In genomic region chr4:126051709-126052424, GRCh38 we compare ENCODE assay signal across 11 cellular contexts.
DNase-seq lines count a peak whose midpoint lies in the region; ATAC-seq and TF ChIP-seq lines count a peak whose summit lies in the region.
"Had no signal": no experiment of that assay in that cellular context is flagged by ENCODE, and none has a peak within 500 bp of the region (broad histone marks: within the 10 kb centered on the region; RNA-seq: fewer than 3 reads in every experiment).

No MANE protein-coding gene starts in this region.

- intact Hi-C loops in sigmoid colon (cut with DNase I), result loop anchor here (5.0 kb wide), 1 partner anchor 735 kb away; no protein-coding TSS in a partner anchor
- intact Hi-C loops in uterus (cut with DNase I; ENCODE audit: low total_unique reads), result no loop called here

- H3K4me3 ChIP-seq in astrocyte of the cerebellum (ENCODE audit: low read depth, low read length) (no peak overlapping the region), cardiac muscle cell (no peak overlapping the region), sigmoid colon (no peak overlapping the region), uterus (no peak overlapping the region)

- H3K36me3 Mint-ChIP-seq in WTC11, result no peaks in the 10 kb centered on the region

- H3K4me1 Mint-ChIP-seq in WTC11, result no peaks in the 10 kb centered on the region

- H3K27ac ChIP-seq in cardiac muscle cell (no peak overlapping the region), sigmoid colon (peak overlapping the region in 3 of 4 donors; percentile 0 to 22 (median 21)), uterus (no peak overlapping the region)

- in situ Hi-C loops in astrocyte of the cerebellum (cut with HindIII; ENCODE audit: low sequenced_read_pairs), result no loop called here

- TF ChIP-seq CTCF in astrocyte of the cerebellum (IDR thresholded peaks at IDR 0.05; ENCODE audit: low read depth, low read length, missing control alignments) (peak; percentile 21), cardiac muscle cell (IDR thresholded peaks at IDR 0.05; ENCODE audit: low read depth, low read length) (peak; percentile 25), sigmoid colon (IDR thresholded peaks at IDR 0.05) (peak in 2 of 4 experiments; percentile 12 to 22), uterus (IDR thresholded peaks at IDR 0.05) (no peak), WTC11 (IDR thresholded peaks at IDR 0.05) (no peak)

- H3K27ac Mint-ChIP-seq in WTC11, result no peak overlapping the region

- whole genome bisulfite sequencing in sigmoid colon, 2 donors, result 77 to 84% methylated on average over 1 of the region's 1 CpG

- DNase-seq in H4 (ENCODE audit: low spot score) (peak; percentile 31), astrocyte of the cerebellum (ENCODE audit: low read depth) (peak; percentile 53), cardiac muscle cell (ENCODE audit: low read depth in 1 of 2, low spot score in 1 of 2) (peak; percentile 26 to 80), sigmoid colon (no peak), uterus (no peak), WTC11 (ENCODE audit: low spot score) (no peak)
- DNase-seq: activated T-cell treated with anti-CD3 and anti-CD28 coated beads, Interleukin-2, amount 50 U/mL, for 48 hours; GF-D8; NCI-H82 had no signal

- H3K27me3 ChIP-seq in cardiac muscle cell, result no peaks in the 10 kb centered on the region
- no peaks in the 10 kb centered on the region for H3K27me3 ChIP-seq in sigmoid colon
- H3K27me3 ChIP-seq in uterus, result no peaks in the 10 kb centered on the region

- TF ChIP-seq EP300 in sigmoid colon (IDR thresholded peaks at IDR 0.05), result no peak

- no peaks in the 10 kb centered on the region for H3K36me3 ChIP-seq in cardiac muscle cell
- H3K36me3 ChIP-seq in sigmoid colon, result no peaks in the 10 kb centered on the region
- no peaks in the 10 kb centered on the region for H3K36me3 ChIP-seq in uterus

- ATAC-seq in GM18498 (IDR thresholded peaks at IDR 0.05; ENCODE audit: unreplicated experiment) (no peak), HG02678 (IDR thresholded peaks at IDR 0.05; ENCODE audit: unreplicated experiment) (no peak), WTC11 (no peak)

- POLR2A ChIA-PET in WTC11 (lab: Charles Lee), result no interaction called here

- no peak overlapping the region for H3K4me3 Mint-ChIP-seq in WTC11

- H3K4me1 ChIP-seq in cardiac muscle cell (ENCODE audit: low read depth) (no peaks in the 10 kb centered on the region), sigmoid colon (peaks cover 0 to 17% (median 13%) of the 10 kb centered on the region in 4 donors), uterus (no peaks in the 10 kb centered on the region)

- H3K9me3 Mint-ChIP-seq in WTC11, result no peaks in the 10 kb centered on the region

- no peaks in the 10 kb centered on the region for H3K27me3 Mint-ChIP-seq in WTC11 (ENCODE audit: low read depth)

- CTCF ChIA-PET in WTC11 (lab: Charles Lee), result no interaction called here

- no peaks in the 10 kb centered on the region for H3K9me3 ChIP-seq in cardiac muscle cell (ENCODE audit: low read depth)
- peaks cover 0 to 3% (median 0%) of the 10 kb centered on the region in 4 donors for H3K9me3 ChIP-seq in sigmoid colon
- H3K9me3 ChIP-seq in uterus, result no peaks in the 10 kb centered on the region

- TF ChIP-seq POLR2A in sigmoid colon (IDR thresholded peaks at IDR 0.05) (no peak), uterus (IDR thresholded peaks at IDR 0.05) (no peak)

TF ChIP-seq in WTC11, 78 proteins besides CTCF, POLR2A, EP300 and RAD21 (continues in another document):
- TF ChIP-seq IRF2 (CRISPR knock-in tag; IDR thresholded peaks at IDR 0.05; ENCODE audit: borderline replicate concordance, low read depth) (no peak), TEAD1 (CRISPR knock-in tag; IDR thresholded peaks at IDR 0.05) (no peak), NR2C2 (CRISPR knock-in tag; IDR thresholded peaks at IDR 0.05) (no peak), JUN (CRISPR knock-in tag; IDR thresholded peaks at IDR 0.05) (no peak), ZSCAN18 (CRISPR knock-in tag; IDR thresholded peaks at IDR 0.05) (no peak), PREB (CRISPR knock-in tag; IDR thresholded peaks at IDR 0.05; ENCODE audit: borderline replicate concordance) (no peak), AR (CRISPR knock-in tag; IDR thresholded peaks at IDR 0.05) (no peak), ZNF317 (CRISPR knock-in tag; IDR thresholded peaks at IDR 0.05; ENCODE audit: borderline replicate concordance, low read depth) (no peak), ZMAT4 (CRISPR knock-in tag; IDR thresholded peaks at IDR 0.05) (no peak), ATF3 (CRISPR knock-in tag; conservative IDR thresholded peaks at IDR 0.05) (no peak), ARID4B (CRISPR knock-in tag; IDR thresholded peaks at IDR 0.05; ENCODE audit: borderline replicate concordance) (no peak), ATF1 (CRISPR knock-in tag; IDR thresholded peaks at IDR 0.05) (no peak)

Comparison
In these comparisons a context has a peak if more than half of its experiments do, and no peak if none do; other contexts are left out.
1. DNase-seq: peak in H4 (single experiment), astrocyte of the cerebellum (single experiment) and cardiac muscle cell (2 of 2); none in sigmoid colon (single experiment), uterus (0 of 2) and WTC11 (single experiment).
2. CTCF ChIP-seq: peak in astrocyte of the cerebellum (single experiment) and cardiac muscle cell (single experiment); none in uterus (0 of 4) and WTC11 (single experiment).
3. H3K27ac ChIP-seq: peak in sigmoid colon (3 of 4); none in cardiac muscle cell (single experiment) and uterus (0 of 2).